ENCODE assay signal across 18 cellular contexts in the genomic region with DNA sequence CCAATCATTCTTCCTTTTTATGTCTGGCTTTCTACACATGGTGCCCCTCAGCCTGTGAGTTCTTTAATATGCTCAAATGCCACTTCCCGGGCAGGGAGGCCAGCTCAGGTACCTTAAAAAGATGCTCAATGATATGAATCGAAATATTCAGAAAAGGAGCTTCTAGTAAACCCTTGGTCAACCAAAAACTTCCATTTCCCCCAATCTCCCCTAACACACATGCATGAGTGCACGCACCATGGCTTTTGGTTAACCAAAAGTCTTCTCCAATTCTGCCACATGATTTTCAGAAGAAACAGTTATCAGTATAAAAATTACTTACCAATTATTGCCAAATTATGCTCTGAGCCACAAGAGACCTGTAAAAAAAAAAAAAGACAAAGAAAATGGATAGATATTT.
DNase-seq lines count a peak whose midpoint lies in the region; ATAC-seq, FAIRE-seq and TF ChIP-seq lines count a peak whose summit lies in the region.
"Had no signal": no experiment of that assay in that cellular context is flagged by ENCODE, and none has a peak within 500 bp of the region (broad histone marks: within the 10 kb centered on the region; RNA-seq: fewer than 3 reads in every experiment).

No MANE protein-coding gene starts in this region.

- H3K9me3 ChIP-seq in GM12878 (replicated peaks; ENCODE audit: control insufficient read depth, insufficient read depth, low read length), result no peaks in the 10 kb centered on the region
- H3K9me3 ChIP-seq in sigmoid colon, result no peaks in the 10 kb centered on the region

- no peak overlapping the region for H3K27ac ChIP-seq in GM12878 (ENCODE audit: control insufficient read depth, insufficient read depth)
- no peak overlapping the region for H3K27ac ChIP-seq in sigmoid colon
- H3K27ac ChIP-seq: KMS-11 had no signal

- peaks cover 15% of the 10 kb centered on the region for H3K4me1 Mint-ChIP-seq in stimulated activated memory B cell treated with anti-CD40 and anti-IgM and Interleukin-4, amounts not matched to agents 10 μg/mL and 1 μg/mL and 100 μg/mL, for 72 hours
- H3K4me1 Mint-ChIP-seq in activated T-cell treated with anti-CD3 and anti-CD28 coated beads, Interleukin-2, amount 50 U/mL, for 4 hours (ENCODE audit: low read depth), result no peaks in the 10 kb centered on the region
- H3K4me1 Mint-ChIP-seq: CD14-positive monocyte had no signal

- FAIRE-seq in GM12878 (lab: Jason Lieb, UNC), result no peak

- no peak for TF ChIP-seq CTCF in GM12865 (IDR thresholded peaks at IDR 0.05; ENCODE audit: insufficient read depth, low read depth, low read length, missing control alignments)
- no peak for TF ChIP-seq CTCF in GM12878 (IDR thresholded peaks at IDR 0.05 in 2 of 3, conservative IDR thresholded peaks at IDR 0.05 in 1 of 3; ENCODE audit: control insufficient read depth in 2 of 3, extremely low read depth in 1 of 3, insufficient read depth in 1 of 3, low read depth in 3 of 3, low read length in 3 of 3)
- no peak for TF ChIP-seq CTCF in sigmoid colon (IDR thresholded peaks at IDR 0.05)

- H3K36me3 ChIP-seq in GM12878 (ENCODE audit: control insufficient read depth in 2 of 2, insufficient read depth in 2 of 2, low read length in 1 of 2) (no peaks in the 10 kb centered on the region), sigmoid colon (peaks cover 0 to 14% (median 0%) of the 10 kb centered on the region in 4 donors)

- no peak for TF ChIP-seq RAD21 in GM12878 (IDR thresholded peaks at IDR 0.05; ENCODE audit: insufficient read depth, low read depth, low read length)

- TF ChIP-seq POLR2A in GM12878 (IDR thresholded peaks at IDR 0.05; ENCODE audit: low read depth, low read length) (no peak), sigmoid colon (IDR thresholded peaks at IDR 0.05) (no peak)

- BruUV-seq in GM12878 (replicated peaks; lab: Mats Ljungman, UMichigan), result no TSS peak

- CTCF ChIA-PET in GM12878 (lab: Yijun Ruan, JAX), result interaction anchor here (6.4 kb wide), 1 partner anchor 14 kb away, joined by 46 read pairs; no protein-coding TSS in a partner anchor

- in situ Hi-C loops in GM12878 (cut with MboI), result no loop called here

- DNase-seq in GM12865 (ENCODE audit: low read depth), result peak; percentile 27
- peak; percentile 9 for DNase-seq in GM12878 (ENCODE audit: low read depth, low spot score)
- no peak for DNase-seq in NCI-H774 (lab: John Stamatoyannopoulos, UW)
- DNase-seq in activated T-cell treated with anti-CD3 and anti-CD28 coated beads, Interleukin-2, amount 50 U/mL, for 4 hours, result no peak
- DNase-seq in sigmoid colon, result no peak
- DNase-seq: CD4-positive, alpha-beta memory T cell; DMS153; DMS79; GF-D8; GOT3; H7; HFFc6 had no signal

- no peaks in the 10 kb centered on the region for H3K79me2 ChIP-seq in GM12878 (ENCODE audit: control insufficient read depth, insufficient read depth, low read length)

- no peaks in the 10 kb centered on the region for H3K27me3 Mint-ChIP-seq in stimulated activated memory B cell treated with anti-CD40 and anti-IgM and Interleukin-4, amounts not matched to agents 10 μg/mL and 1 μg/mL and 100 μg/mL, for 72 hours
- no peaks in the 10 kb centered on the region for H3K27me3 Mint-ChIP-seq in activated T-cell treated with anti-CD3 and anti-CD28 coated beads, Interleukin-2, amount 50 U/mL, for 4 hours (ENCODE audit: low read depth)
- H3K27me3 Mint-ChIP-seq: B cell; CD4-positive, alpha-beta memory T cell had no signal

- no peak overlapping the region for H3K4me2 ChIP-seq in GM12878 (ENCODE audit: control insufficient read depth, insufficient read depth)
- H3K4me2 ChIP-seq: KMS-11 had no signal

- 0% methylated on average over 3 of the region's 3 CpGs for WGBS in GM12878 (ENCODE audit: insufficient coverage, insufficient replicate concordance, low lambda C conversion rate, missing lambda C conversion rate)
- 91 to 96% methylated on average over 3 of the region's 3 CpGs for WGBS in sigmoid colon, 2 donors

- H3K9ac ChIP-seq in GM12878 (ENCODE audit: control insufficient read depth, insufficient read depth, low read length), result no peak overlapping the region
- H3K9ac ChIP-seq: KMS-11 had no signal

- H3K9me3 Mint-ChIP-seq in stimulated activated memory B cell treated with anti-CD40 and anti-IgM and Interleukin-4, amounts not matched to agents 10 μg/mL and 1 μg/mL and 100 μg/mL, for 72 hours, result no peaks in the 10 kb centered on the region
- H3K9me3 Mint-ChIP-seq in activated T-cell treated with anti-CD3 and anti-CD28 coated beads, Interleukin-2, amount 50 U/mL, for 4 hours, result no peaks in the 10 kb centered on the region
- H3K9me3 Mint-ChIP-seq: CD14-positive monocyte, HFFc6 had no signal

- H2AFZ ChIP-seq in GM12878 (ENCODE audit: control insufficient read depth, low read depth, low read length), result no peak overlapping the region

- RAD21 ChIA-PET in GM12878 (lab: Charles Lee; ENCODE audit: unreplicated experiment), result interaction anchor here (0.8 kb wide), 1 partner anchor 37 kb away, joined by 3 read pairs; no protein-coding TSS in a partner anchor

- SMC1A ChIA-PET in GM12878 (lab: Charles Lee; ENCODE audit: uncharacterized antibody, unreplicated experiment), result interaction anchor here (0.6 to 1.0 kb wide), 2 partner anchors 13 to 99 kb away, joined by 3 to 4 read pairs; no protein-coding TSS in a partner anchor

- POLR2A ChIA-PET in GM12878 (lab: Charles Lee), result interaction anchor here (0.7 kb wide), 1 partner anchor 703 kb away, joined by 3 read pairs; no protein-coding TSS in a partner anchor

- H3K4me3 Mint-ChIP-seq in stimulated activated memory B cell treated with anti-CD40 and anti-IgM and Interleukin-4, amounts not matched to agents 10 μg/mL and 1 μg/mL and 100 μg/mL, for 72 hours, result no peak overlapping the region
- no peak overlapping the region for H3K4me3 Mint-ChIP-seq in activated T-cell treated with anti-CD3 and anti-CD28 coated beads, Interleukin-2, amount 50 U/mL, for 4 hours
- H3K4me3 Mint-ChIP-seq: B cell; CD14-positive monocyte; CD4-positive, alpha-beta memory T cell; HFFc6 had no signal

- TF ChIP-seq EP300 in GM12878 (IDR thresholded peaks at IDR 0.05; ENCODE audit: borderline replicate concordance in 1 of 2, control insufficient read depth in 1 of 2, low read depth in 2 of 2, low read length in 2 of 2), result no peak
- no peak for TF ChIP-seq EP300 in sigmoid colon (IDR thresholded peaks at IDR 0.05)

- no peak overlapping the region for H3K27ac Mint-ChIP-seq in stimulated activated memory B cell treated with anti-CD40 and anti-IgM and Interleukin-4, amounts not matched to agents 10 μg/mL and 1 μg/mL and 100 μg/mL, for 72 hours
- H3K27ac Mint-ChIP-seq: B cell; CD14-positive monocyte; CD4-positive, alpha-beta memory T cell; HFFc6 had no signal

- no peak overlapping the region for H3K4me3 ChIP-seq in GM12865 (ENCODE audit: low read depth, low read length)
- H3K4me3 ChIP-seq in GM12878, result no peak overlapping the region
- no peak overlapping the region for H3K4me3 ChIP-seq in sigmoid colon

- intact Hi-C loops in GM12878 (cut with micrococcal nuclease; ENCODE audit: unreplicated experiment) (no loop called here), sigmoid colon (cut with DNase I) (no loop called here)

- H3K27me3 ChIP-seq in GM12878 (replicated peaks in 1 of 2; ENCODE audit: control insufficient read depth in 2 of 2, insufficient read depth in 2 of 2, low read length in 1 of 2), result no peaks in the 10 kb centered on the region
- H3K27me3 ChIP-seq in sigmoid colon, result no peaks in the 10 kb centered on the region

- peaks cover 48% of the 10 kb centered on the region for H3K36me3 Mint-ChIP-seq in stimulated activated memory B cell treated with anti-CD40 and anti-IgM and Interleukin-4, amounts not matched to agents 10 μg/mL and 1 μg/mL and 100 μg/mL, for 72 hours
- peaks cover 35% of the 10 kb centered on the region for H3K36me3 Mint-ChIP-seq in activated T-cell treated with anti-CD3 and anti-CD28 coated beads, Interleukin-2, amount 50 U/mL, for 4 hours (ENCODE audit: insufficient read depth)

- no peaks in the 10 kb centered on the region; the same call in 1 of the 2 replicates for H4K20me1 ChIP-seq in GM12878 (ENCODE audit: control insufficient read depth, insufficient read depth)

- H3K4me1 ChIP-seq in GM12878 (ENCODE audit: control insufficient read depth, insufficient read depth, low read length) (peaks cover 6% of the 10 kb centered on the region), sigmoid colon (no peaks in the 10 kb centered on the region)

- ATAC-seq in HG02852 (IDR thresholded peaks at IDR 0.05; ENCODE audit: unreplicated experiment), result peak; percentile 61
- ATAC-seq in GM12878, result peak; percentile 27; the same call in 2 of the 3 replicates
- peak; percentile 55 for ATAC-seq in stimulated activated memory B cell treated with anti-CD40 and anti-IgM and Interleukin-4, amounts not matched to agents 10 μg/mL and 1 μg/mL and 100 μg/mL, for 72 hours
- ATAC-seq in activated T-cell treated with anti-CD3 and anti-CD28 coated beads, Interleukin-2, amount 50 U/mL, for 4 hours, result no peak
- ATAC-seq: HCT116 had no signal

TF ChIP-seq in GM12878, 131 proteins besides CTCF, POLR2A, EP300 and RAD21 (continues in another document):
- TF ChIP-seq RUNX3 (IDR thresholded peaks at IDR 0.05; ENCODE audit: low read length) (peak; percentile 70), PAX5 (IDR thresholded peaks at IDR 0.05; ENCODE audit: borderline replicate concordance, low read depth, low read length) (0 out of 2 replicates have a peak, but pooled peaks have one; percentile 10), BCL11A (IDR thresholded peaks at IDR 0.05; ENCODE audit: low read depth, low read length) (no peak)

Comparison
In these comparisons a context has a peak if more than half of its experiments do, and no peak if none do; other contexts are left out.
1. DNase-seq: peak in GM12865 (single experiment) and GM12878 (single experiment); none in NCI-H774 (single experiment), activated T-cell treated with anti-CD3 and anti-CD28 coated beads, Interleukin-2, amount 50 U/mL, for 4 hours (single experiment) and sigmoid colon (single experiment).
2. ATAC-seq: peak in HG02852 (single experiment), GM12878 (single experiment) and stimulated activated memory B cell treated with anti-CD40 and anti-IgM and Interleukin-4, amounts not matched to agents 10 μg/mL and 1 μg/mL and 100 μg/mL, for 72 hours (single experiment); none in activated T-cell treated with anti-CD3 and anti-CD28 coated beads, Interleukin-2, amount 50 U/mL, for 4 hours (0 of 2).